1 cellular context compared by ENCODE assay signal in the genomic region with DNA sequence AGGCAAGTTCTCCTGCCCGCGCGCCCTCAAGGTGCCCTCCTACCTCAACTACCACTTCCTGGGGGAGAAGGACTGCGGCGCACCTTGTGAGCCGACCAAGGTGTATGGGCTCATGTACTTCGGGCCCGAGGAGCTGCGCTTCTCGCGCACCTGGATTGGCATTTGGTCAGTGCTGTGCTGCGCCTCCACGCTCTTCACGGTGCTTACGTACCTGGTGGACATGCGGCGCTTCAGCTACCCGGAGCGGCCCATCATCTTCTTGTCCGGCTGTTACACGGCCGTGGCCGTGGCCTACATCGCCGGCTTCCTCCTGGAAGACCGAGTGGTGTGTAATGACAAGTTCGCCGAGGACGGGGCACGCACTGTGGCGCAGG.
TF ChIP-seq lines count a peak whose summit lies in the region.

No MANE protein-coding gene starts in this region.

TF ChIP-seq in GM23338, 12 proteins besides CTCF, POLR2A, EP300 and RAD21 (continued from another document):
- TF ChIP-seq, protein P1, sequence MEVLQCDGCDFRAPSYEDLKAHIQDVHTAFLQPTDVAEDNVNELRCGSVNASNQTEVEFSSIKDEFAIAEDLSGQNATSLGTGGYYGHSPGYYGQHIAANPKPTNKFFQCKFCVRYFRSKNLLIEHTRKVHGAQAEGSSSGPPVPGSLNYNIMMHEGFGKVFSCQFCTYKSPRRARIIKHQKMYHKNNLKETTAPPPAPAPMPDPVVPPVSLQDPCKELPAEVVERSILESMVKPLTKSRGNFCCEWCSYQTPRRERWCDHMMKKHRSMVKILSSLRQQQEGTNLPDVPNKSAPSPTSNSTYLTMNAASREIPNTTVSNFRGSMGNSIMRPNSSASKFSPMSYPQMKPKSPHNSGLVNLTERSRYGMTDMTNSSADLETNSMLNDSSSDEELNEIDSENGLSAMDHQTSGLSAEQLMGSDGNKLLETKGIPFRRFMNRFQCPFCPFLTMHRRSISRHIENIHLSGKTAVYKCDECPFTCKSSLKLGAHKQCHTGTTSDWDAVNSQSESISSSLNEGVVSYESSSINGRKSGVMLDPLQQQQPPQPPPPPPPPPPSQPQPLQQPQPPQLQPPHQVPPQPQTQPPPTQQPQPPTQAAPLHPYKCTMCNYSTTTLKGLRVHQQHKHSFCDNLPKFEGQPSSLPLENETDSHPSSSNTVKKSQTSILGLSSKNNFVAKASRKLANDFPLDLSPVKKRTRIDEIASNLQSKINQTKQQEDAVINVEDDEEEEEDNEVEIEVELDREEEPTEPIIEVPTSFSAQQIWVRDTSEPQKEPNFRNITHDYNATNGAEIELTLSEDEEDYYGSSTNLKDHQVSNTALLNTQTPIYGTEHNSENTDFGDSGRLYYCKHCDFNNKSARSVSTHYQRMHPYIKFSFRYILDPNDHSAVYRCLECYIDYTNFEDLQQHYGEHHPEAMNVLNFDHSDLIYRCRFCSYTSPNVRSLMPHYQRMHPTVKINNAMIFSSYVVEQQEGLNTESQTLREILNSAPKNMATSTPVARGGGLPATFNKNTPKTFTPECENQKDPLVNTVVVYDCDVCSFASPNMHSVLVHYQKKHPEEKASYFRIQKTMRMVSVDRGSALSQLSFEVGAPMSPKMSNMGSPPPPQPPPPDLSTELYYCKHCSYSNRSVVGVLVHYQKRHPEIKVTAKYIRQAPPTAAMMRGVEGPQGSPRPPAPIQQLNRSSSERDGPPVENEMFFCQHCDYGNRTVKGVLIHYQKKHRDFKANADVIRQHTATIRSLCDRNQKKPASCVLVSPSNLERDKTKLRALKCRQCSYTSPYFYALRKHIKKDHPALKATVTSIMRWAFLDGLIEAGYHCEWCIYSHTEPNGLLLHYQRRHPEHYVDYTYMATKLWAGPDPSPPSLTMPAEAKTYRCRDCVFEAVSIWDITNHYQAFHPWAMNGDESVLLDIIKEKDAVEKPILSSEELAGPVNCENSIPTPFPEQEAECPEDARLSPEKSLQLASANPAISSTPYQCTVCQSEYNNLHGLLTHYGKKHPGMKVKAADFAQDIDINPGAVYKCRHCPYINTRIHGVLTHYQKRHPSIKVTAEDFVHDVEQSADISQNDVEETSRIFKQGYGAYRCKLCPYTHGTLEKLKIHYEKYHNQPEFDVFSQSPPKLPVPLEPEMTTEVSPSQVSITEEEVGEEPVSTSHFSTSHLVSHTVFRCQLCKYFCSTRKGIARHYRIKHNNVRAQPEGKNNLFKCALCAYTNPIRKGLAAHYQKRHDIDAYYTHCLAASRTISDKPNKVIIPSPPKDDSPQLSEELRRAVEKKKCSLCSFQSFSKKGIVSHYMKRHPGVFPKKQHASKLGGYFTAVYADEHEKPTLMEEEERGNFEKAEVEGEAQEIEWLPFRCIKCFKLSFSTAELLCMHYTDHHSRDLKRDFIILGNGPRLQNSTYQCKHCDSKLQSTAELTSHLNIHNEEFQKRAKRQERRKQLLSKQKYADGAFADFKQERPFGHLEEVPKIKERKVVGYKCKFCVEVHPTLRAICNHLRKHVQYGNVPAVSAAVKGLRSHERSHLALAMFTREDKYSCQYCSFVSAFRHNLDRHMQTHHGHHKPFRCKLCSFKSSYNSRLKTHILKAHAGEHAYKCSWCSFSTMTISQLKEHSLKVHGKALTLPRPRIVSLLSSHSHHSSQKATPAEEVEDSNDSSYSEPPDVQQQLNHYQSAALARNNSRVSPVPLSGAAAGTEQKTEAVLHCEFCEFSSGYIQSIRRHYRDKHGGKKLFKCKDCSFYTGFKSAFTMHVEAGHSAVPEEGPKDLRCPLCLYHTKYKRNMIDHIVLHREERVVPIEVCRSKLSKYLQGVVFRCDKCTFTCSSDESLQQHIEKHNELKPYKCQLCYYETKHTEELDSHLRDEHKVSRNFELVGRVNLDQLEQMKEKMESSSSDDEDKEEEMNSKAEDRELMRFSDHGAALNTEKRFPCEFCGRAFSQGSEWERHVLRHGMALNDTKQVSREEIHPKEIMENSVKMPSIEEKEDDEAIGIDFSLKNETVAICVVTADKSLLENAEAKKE (CRISPR knock-in tag; IDR thresholded peaks at IDR 0.05) = no peak
- TF ChIP-seq, protein P2, sequence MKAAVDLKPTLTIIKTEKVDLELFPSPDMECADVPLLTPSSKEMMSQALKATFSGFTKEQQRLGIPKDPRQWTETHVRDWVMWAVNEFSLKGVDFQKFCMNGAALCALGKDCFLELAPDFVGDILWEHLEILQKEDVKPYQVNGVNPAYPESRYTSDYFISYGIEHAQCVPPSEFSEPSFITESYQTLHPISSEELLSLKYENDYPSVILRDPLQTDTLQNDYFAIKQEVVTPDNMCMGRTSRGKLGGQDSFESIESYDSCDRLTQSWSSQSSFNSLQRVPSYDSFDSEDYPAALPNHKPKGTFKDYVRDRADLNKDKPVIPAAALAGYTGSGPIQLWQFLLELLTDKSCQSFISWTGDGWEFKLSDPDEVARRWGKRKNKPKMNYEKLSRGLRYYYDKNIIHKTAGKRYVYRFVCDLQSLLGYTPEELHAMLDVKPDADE (IDR thresholded peaks at IDR 0.05) = no peak
- TF ChIP-seq ZNF114 (CRISPR knock-in tag; IDR thresholded peaks at IDR 0.05) = no peak
